In genomic region chr13:19791953-19792537, GRCh38 we compare ENCODE assay signal across 17 cellular contexts.
"Had no signal": no experiment of that assay in that cellular context is flagged by ENCODE, and none has a peak within 500 bp of the region (broad histone marks: within the 10 kb centered on the region; RNA-seq: fewer than 3 reads in every experiment).

No MANE protein-coding gene starts in this region.

- H3K36me3 ChIP-seq: brain microvascular endothelial cell, colonic mucosa, tibial artery, uterus had no signal

- H3K27me3 Mint-ChIP-seq: central memory CD8-positive, alpha-beta T cell; naive thymus-derived CD4-positive, alpha-beta T cell had no signal

- H3K9me3 ChIP-seq: colonic mucosa, psoas muscle, tibial artery, uterus had no signal

- H3K27ac Mint-ChIP-seq: activated T-cell treated with anti-CD3 and anti-CD28 coated beads, Interleukin-2, amount 50 U/mL, for 72 hours; immature natural killer cell; naive thymus-derived CD4-positive, alpha-beta T cell had no signal

- H3K4me1 Mint-ChIP-seq: central memory CD8-positive, alpha-beta T cell; immature natural killer cell had no signal

- H3K4me3 Mint-ChIP-seq: activated T-cell treated with anti-CD3 and anti-CD28 coated beads, Interleukin-2, amount 50 U/mL, for 72 hours; central memory CD8-positive, alpha-beta T cell; immature natural killer cell; naive thymus-derived CD4-positive, alpha-beta T cell had no signal

- H3K9me3 Mint-ChIP-seq: activated T-cell treated with anti-CD3 and anti-CD28 coated beads, Interleukin-2, amount 50 U/mL, for 72 hours; central memory CD8-positive, alpha-beta T cell; immature natural killer cell; naive thymus-derived CD4-positive, alpha-beta T cell had no signal

- H3K4me1 ChIP-seq: colonic mucosa, psoas muscle, tibial artery, uterus had no signal

- H3K27me3 ChIP-seq: brain microvascular endothelial cell, colonic mucosa, tibial artery, uterus had no signal

- H3K27ac ChIP-seq: brain microvascular endothelial cell, colonic mucosa, psoas muscle, skin epidermis, tibial artery, uterus had no signal

- ATAC-seq: activated T-cell treated with anti-CD3 and anti-CD28 coated beads, Interleukin-2, amount 50 U/mL, for 72 hours; left ventricle myocardium superior; naive thymus-derived CD4-positive, alpha-beta T cell; psoas muscle; right cardiac atrium; stimulated activated naive CD8-positive, alpha-beta T cell treated with anti-CD3 and anti-CD28 coated beads, Interleukin-15, Interleukin-2, amounts not matched to agents 100 U/mL and 50 U/mL, for 24 hours had no signal

- H3K4me3 ChIP-seq: colonic mucosa, psoas muscle, skin epidermis, tibial artery, uterus had no signal

- DNase-seq: activated CD4-positive, alpha-beta T cell treated with anti-CD3 and anti-CD28 coated beads for 1 hour; activated effector memory CD4-positive, alpha-beta T cell treated with anti-CD3 and anti-CD28 coated beads, Interleukin-2, amount 50 U/mL, for 16 hours; activated naive CD4-positive, alpha-beta T cell treated with anti-CD3 and anti-CD28 coated beads, Interleukin-2, amount 50 U/mL, for 16 hours; activated T-cell treated with anti-CD3 and anti-CD28 coated beads, Interleukin-2, amount 50 U/mL, for 72 hours; brain microvascular endothelial cell; colonic mucosa; immature natural killer cell; left ventricle myocardium superior; naive thymus-derived CD4-positive, alpha-beta T cell; psoas muscle; stimulated activated naive CD8-positive, alpha-beta T cell treated with anti-CD3 and anti-CD28 coated beads, Interleukin-15, Interleukin-2, amounts not matched to agents 100 U/mL and 50 U/mL, for 24 hours; substantia nigra; tibial artery; uterus had no signal
